In the genomic region with DNA sequence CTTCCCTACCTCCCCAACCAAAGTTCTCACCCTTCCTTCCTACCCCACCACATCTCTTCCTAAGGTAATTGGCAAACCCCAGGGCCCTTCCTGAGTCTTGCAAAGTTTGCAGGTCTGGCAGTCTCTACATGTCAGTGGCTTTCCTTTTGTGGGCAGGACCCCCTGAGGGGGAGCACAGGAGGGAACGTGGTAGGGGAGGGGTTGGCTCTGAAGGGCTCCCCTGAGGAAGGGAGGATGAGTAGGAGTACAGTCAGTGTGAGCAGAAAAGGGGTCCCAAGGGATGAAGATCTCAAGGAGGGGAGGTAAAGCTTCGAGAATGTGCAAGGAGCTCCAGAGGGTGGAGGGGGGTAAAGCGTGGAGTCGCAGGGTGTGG, we compare ENCODE assay signal across 23 cellular contexts.
A peak's percentile ranks its signal among the peaks of the same experiment; 100 is the strongest.
DNase-seq lines count a peak whose midpoint lies in the region; ATAC-seq, FAIRE-seq and TF ChIP-seq lines count a peak whose summit lies in the region.
"Had no signal": no experiment of that assay in that cellular context is flagged by ENCODE, and none has a peak within 500 bp of the region (broad histone marks: within the 10 kb centered on the region; RNA-seq: fewer than 3 reads in every experiment).

No MANE protein-coding gene starts in this region.

- H3K36me3 ChIP-seq in HepG2 (replicated peaks in 1 of 2; ENCODE audit: control insufficient read depth in 1 of 2, insufficient read depth in 2 of 2, low read length in 2 of 2) (no peaks in the 10 kb centered on the region), smooth muscle cell (ENCODE audit: low read depth) (no peaks in the 10 kb centered on the region), left ventricle myocardium inferior (no peaks in the 10 kb centered on the region)
- H3K36me3 ChIP-seq: ovary, WERI-Rb-1 had no signal

- no peak overlapping the region for H2AFZ ChIP-seq in HepG2 (ENCODE audit: low read length)
- no peak overlapping the region for H2AFZ ChIP-seq in smooth muscle cell (ENCODE audit: low read depth)

- H3K4me3 Mint-ChIP-seq in activated T-helper 17 cell treated with anti-CD3 and anti-CD28 coated beads, Interleukin-2, amount 50 U/mL, for 72 hours = no peak overlapping the region
- H3K4me3 Mint-ChIP-seq: activated CD4-positive, alpha-beta T cell treated with anti-CD3 and anti-CD28 coated beads, Interleukin-2, amount 10 ng/mL, durations not matched to agents 7 days and 5 days; CD4-positive, alpha-beta T cell; stimulated activated effector memory CD8-positive, alpha-beta T cell treated with anti-CD3 and anti-CD28 coated beads, Interleukin-12 subunit alpha, Interleukin-12 subunit beta, amount 100 ng/mL, for 72 hours had no signal

- H3K9me3 ChIP-seq in HepG2 (ENCODE audit: low read length) (no peaks in the 10 kb centered on the region), smooth muscle cell (replicated peaks; ENCODE audit: low read depth) (no peaks in the 10 kb centered on the region), left ventricle myocardium inferior (replicated peaks) (no peaks in the 10 kb centered on the region)
- H3K9me3 ChIP-seq: ovary had no signal

- H3K4me1 ChIP-seq in HepG2 (ENCODE audit: insufficient read depth, low read length) (peaks cover 53% of the 10 kb centered on the region), smooth muscle cell (ENCODE audit: low read depth) (peaks cover 27% of the 10 kb centered on the region), left ventricle myocardium inferior (peaks cover 24% of the 10 kb centered on the region)

- CTCF ChIA-PET in HepG2 (lab: Yijun Ruan, JAX; ENCODE audit: low intra/inter-chr PET ratio, low total read pairs) = no interaction called here

- TF ChIP-seq CTCF in VCaP (conservative IDR thresholded peaks at IDR 0.05) (no peak), HepG2 (CRISPR knock-in tag; IDR thresholded peaks at IDR 0.05) (no peak), smooth muscle cell (IDR thresholded peaks at IDR 0.05; ENCODE audit: borderline replicate concordance, insufficient read depth, poor library complexity, severe bottlenecking) (no peak), left ventricle myocardium inferior (IDR thresholded peaks at IDR 0.05; ENCODE audit: borderline replicate concordance) (no peak)

- DNase-seq in GDM1 (lab: John Stamatoyannopoulos, UW) = peak; percentile 53
- DNase-seq in HepG2 (ENCODE audit: low spot score) = no peak
- DNase-seq in smooth muscle cell (lab: John Stamatoyannopoulos, UW; ENCODE audit: unreplicated experiment) = no peak
- no peak for DNase-seq in NCI-H748 (lab: John Stamatoyannopoulos, UW; ENCODE audit: unreplicated experiment)
- no peak for DNase-seq in left ventricle myocardium inferior
- DNase-seq: activated CD4-positive, alpha-beta T cell treated with anti-CD3 and anti-CD28 coated beads, Interleukin-2, amount 10 ng/mL, durations not matched to agents 7 days and 5 days; anterior cingulate cortex; caudate nucleus; CD4-positive, alpha-beta T cell; dermis blood vessel endothelial cell; GOT3; Karpas-422; kidney; naive B cell; NCI-H226; NCI-H82; ovary; WERI-Rb-1 had no signal

- H4K20me1 ChIP-seq in HepG2 (ENCODE audit: insufficient read depth, low read length) = no peaks in the 10 kb centered on the region
- H4K20me1 ChIP-seq in smooth muscle cell (ENCODE audit: low read depth) = no peaks in the 10 kb centered on the region

- H3K27me3 ChIP-seq in HepG2 (ENCODE audit: control insufficient read depth in 1 of 2, insufficient read depth in 2 of 2, low read length in 2 of 2) (no peaks in the 10 kb centered on the region; a peak in 1 of 5 replicates), smooth muscle cell (ENCODE audit: low read depth) (no peaks in the 10 kb centered on the region), left ventricle myocardium inferior (ENCODE audit: low read depth) (no peaks in the 10 kb centered on the region)
- H3K27me3 ChIP-seq: ovary had no signal

- H3K27ac ChIP-seq in VCaP = peak overlapping the region; percentile 48; the same call in 1 of the 2 replicates
- no peak overlapping the region for H3K27ac ChIP-seq in HepG2 (ENCODE audit: extremely low read length, insufficient read depth, low read length)
- H3K27ac ChIP-seq in smooth muscle cell (ENCODE audit: low read depth) = peak overlapping the region; percentile 55
- no peak overlapping the region for H3K27ac ChIP-seq in left ventricle myocardium inferior (replicated peaks)
- H3K27ac ChIP-seq: ovary, WERI-Rb-1 had no signal

- no peaks in the 10 kb centered on the region for H3K79me2 ChIP-seq in HepG2 (ENCODE audit: insufficient read depth, low read length)
- no peaks in the 10 kb centered on the region for H3K79me2 ChIP-seq in smooth muscle cell (ENCODE audit: low read depth)

- H3K4me2 ChIP-seq in HepG2 (ENCODE audit: low read depth, low read length) (peak overlapping the region; percentile 84; the same call in 1 of the 2 replicates), smooth muscle cell (no peak overlapping the region)

- TF ChIP-seq RAD21 in HepG2 (CRISPR knock-in tag; IDR thresholded peaks at IDR 0.05) = no peak

- ATAC-seq in HepG2 = no peak
- ATAC-seq in activated T-helper 17 cell treated with anti-CD3 and anti-CD28 coated beads, Interleukin-2, amount 50 U/mL, for 72 hours (replicated peaks) = no peak
- ATAC-seq: activated naive CD4-positive, alpha-beta T cell treated with anti-CD3 and anti-CD28 coated beads, Interleukin-2, amount 50 U/mL, for 72 hours; stimulated activated effector memory CD8-positive, alpha-beta T cell treated with anti-CD3 and anti-CD28 coated beads, Interleukin-12 subunit alpha, Interleukin-12 subunit beta, amount 100 ng/mL, for 72 hours had no signal

- H3K9ac ChIP-seq in HepG2 (ENCODE audit: insufficient read depth, low read depth, low read length) (no peak overlapping the region), smooth muscle cell (ENCODE audit: low read depth) (no peak overlapping the region)

- H3F3A ChIP-seq in smooth muscle cell (ENCODE audit: low read depth) = peaks cover 32% of the 10 kb centered on the region

- POLR2A ChIA-PET in HepG2 (lab: Yijun Ruan, JAX) = no interaction called here

- H3K27ac Mint-ChIP-seq in activated T-helper 17 cell treated with anti-CD3 and anti-CD28 coated beads, Interleukin-2, amount 50 U/mL, for 72 hours = no peak overlapping the region
- H3K27ac Mint-ChIP-seq: activated CD4-positive, alpha-beta T cell treated with anti-CD3 and anti-CD28 coated beads, Interleukin-2, amount 10 ng/mL, durations not matched to agents 7 days and 5 days; activated naive CD4-positive, alpha-beta T cell treated with anti-CD3 and anti-CD28 coated beads, Interleukin-2, amount 50 U/mL, for 72 hours; activated T-helper 2 cell treated with anti-CD3 and anti-CD28 coated beads, Interferon-gamma antibody, Interleukin-2, Interleukin-4, amounts not matched to agents 10 μg/mL and 5 μg/mL and 100 μg/mL, durations not matched to agents 14 hours and 24 hours and 36 hours; CD4-positive, alpha-beta T cell; stimulated activated effector memory CD8-positive, alpha-beta T cell treated with anti-CD3 and anti-CD28 coated beads, Interleukin-12 subunit alpha, Interleukin-12 subunit beta, amount 100 ng/mL, for 72 hours had no signal

- WGBS in HepG2 (ENCODE audit: low lambda C conversion rate) = 50% methylated on average over 4 of the region's 4 CpGs
- WGBS in smooth muscle cell (ENCODE audit: low lambda C conversion rate) = 70% methylated on average over 4 of the region's 4 CpGs

- BruUV-seq in HepG2 (replicated peaks; lab: Mats Ljungman, UMichigan) = no TSS peak

- TF ChIP-seq POLR2A in HepG2 (IDR thresholded peaks at IDR 0.05; ENCODE audit: insufficient read depth in 1 of 2, low read depth in 2 of 2, low read length in 2 of 2) = no peak

- H3K9me3 Mint-ChIP-seq in activated T-helper 17 cell treated with anti-CD3 and anti-CD28 coated beads, Interleukin-2, amount 50 U/mL, for 72 hours = no peaks in the 10 kb centered on the region
- H3K9me3 Mint-ChIP-seq: activated CD4-positive, alpha-beta T cell treated with anti-CD3 and anti-CD28 coated beads, Interleukin-2, amount 10 ng/mL, durations not matched to agents 7 days and 5 days; activated naive CD4-positive, alpha-beta T cell treated with anti-CD3 and anti-CD28 coated beads, Interleukin-2, amount 50 U/mL, for 72 hours; activated T-helper 2 cell treated with anti-CD3 and anti-CD28 coated beads, Interferon-gamma antibody, Interleukin-2, Interleukin-4, amounts not matched to agents 10 μg/mL and 5 μg/mL and 100 μg/mL, durations not matched to agents 14 hours and 24 hours and 36 hours; CD4-positive, alpha-beta T cell; naive B cell; stimulated activated effector memory CD8-positive, alpha-beta T cell treated with anti-CD3 and anti-CD28 coated beads, Interleukin-12 subunit alpha, Interleukin-12 subunit beta, amount 100 ng/mL, for 72 hours had no signal

- TF ChIP-seq EP300 in HepG2 (IDR thresholded peaks at IDR 0.05; ENCODE audit: low read depth in 2 of 2, low read length in 2 of 2) (no peak), HepG2 (CRISPR knock-in tag; IDR thresholded peaks at IDR 0.05; ENCODE audit: borderline replicate concordance) (no peak)

- intact Hi-C loops in HepG2 (cut with micrococcal nuclease; ENCODE audit: unreplicated experiment) (no loop called here), left ventricle myocardium inferior (cut with micrococcal nuclease) (no loop called here)

- no peak overlapping the region for H3K4me3 ChIP-seq in HepG2 (replicated peaks in 1 of 3; ENCODE audit: insufficient read depth in 1 of 3, low read depth in 2 of 3, low read length in 3 of 3)
- H3K4me3 ChIP-seq in smooth muscle cell = no peak overlapping the region
- H3K4me3 ChIP-seq in left ventricle myocardium inferior = no peak overlapping the region
- H3K4me3 ChIP-seq: ovary had no signal

- no peak for FAIRE-seq in HepG2 (lab: Jason Lieb, UNC)
- FAIRE-seq: kidney had no signal

- in situ Hi-C loops in HepG2 (cut with HindIII; ENCODE audit: extremely low pct_ligation_motif_present, low pct_unique_long_range_greater_than_20kb) = no loop called here

- H3K27me3 Mint-ChIP-seq in activated T-helper 17 cell treated with anti-CD3 and anti-CD28 coated beads, Interleukin-2, amount 50 U/mL, for 72 hours = peaks cover 5% of the 10 kb centered on the region
- H3K27me3 Mint-ChIP-seq: activated CD4-positive, alpha-beta T cell treated with anti-CD3 and anti-CD28 coated beads, Interleukin-2, amount 10 ng/mL, durations not matched to agents 7 days and 5 days; CD4-positive, alpha-beta T cell; naive B cell had no signal

- no peaks in the 10 kb centered on the region for H3K36me3 Mint-ChIP-seq in activated T-helper 17 cell treated with anti-CD3 and anti-CD28 coated beads, Interleukin-2, amount 50 U/mL, for 72 hours (ENCODE audit: low read depth)
- H3K36me3 Mint-ChIP-seq: activated naive CD4-positive, alpha-beta T cell treated with anti-CD3 and anti-CD28 coated beads, Interleukin-2, amount 50 U/mL, for 72 hours; naive B cell; stimulated activated effector memory CD8-positive, alpha-beta T cell treated with anti-CD3 and anti-CD28 coated beads, Interleukin-12 subunit alpha, Interleukin-12 subunit beta, amount 100 ng/mL, for 72 hours had no signal

- H3K4me1 Mint-ChIP-seq in activated T-helper 17 cell treated with anti-CD3 and anti-CD28 coated beads, Interleukin-2, amount 50 U/mL, for 72 hours = no peaks in the 10 kb centered on the region
- H3K4me1 Mint-ChIP-seq: activated CD4-positive, alpha-beta T cell treated with anti-CD3 and anti-CD28 coated beads, Interleukin-2, amount 10 ng/mL, durations not matched to agents 7 days and 5 days had no signal

TF ChIP-seq in HepG2, 621 proteins besides CTCF, POLR2A, EP300 and RAD21 (continues in another document):
- no peak for TF ChIP-seq ZNF484 (CRISPR knock-in tag; IDR thresholded peaks at IDR 0.05; ENCODE audit: borderline replicate concordance, low read depth)
- no peak for TF ChIP-seq FOXK2 (IDR thresholded peaks at IDR 0.05)

Comparison
In these comparisons a context has a peak if more than half of its experiments do, and no peak if none do; other contexts are left out.
1. H3K27ac ChIP-seq: peak in VCaP (single experiment) and smooth muscle cell (single experiment); none in HepG2 (single experiment) and left ventricle myocardium inferior (single experiment).